Comparison of ENCODE assay signal across 8 cellular contexts in the genomic region with DNA sequence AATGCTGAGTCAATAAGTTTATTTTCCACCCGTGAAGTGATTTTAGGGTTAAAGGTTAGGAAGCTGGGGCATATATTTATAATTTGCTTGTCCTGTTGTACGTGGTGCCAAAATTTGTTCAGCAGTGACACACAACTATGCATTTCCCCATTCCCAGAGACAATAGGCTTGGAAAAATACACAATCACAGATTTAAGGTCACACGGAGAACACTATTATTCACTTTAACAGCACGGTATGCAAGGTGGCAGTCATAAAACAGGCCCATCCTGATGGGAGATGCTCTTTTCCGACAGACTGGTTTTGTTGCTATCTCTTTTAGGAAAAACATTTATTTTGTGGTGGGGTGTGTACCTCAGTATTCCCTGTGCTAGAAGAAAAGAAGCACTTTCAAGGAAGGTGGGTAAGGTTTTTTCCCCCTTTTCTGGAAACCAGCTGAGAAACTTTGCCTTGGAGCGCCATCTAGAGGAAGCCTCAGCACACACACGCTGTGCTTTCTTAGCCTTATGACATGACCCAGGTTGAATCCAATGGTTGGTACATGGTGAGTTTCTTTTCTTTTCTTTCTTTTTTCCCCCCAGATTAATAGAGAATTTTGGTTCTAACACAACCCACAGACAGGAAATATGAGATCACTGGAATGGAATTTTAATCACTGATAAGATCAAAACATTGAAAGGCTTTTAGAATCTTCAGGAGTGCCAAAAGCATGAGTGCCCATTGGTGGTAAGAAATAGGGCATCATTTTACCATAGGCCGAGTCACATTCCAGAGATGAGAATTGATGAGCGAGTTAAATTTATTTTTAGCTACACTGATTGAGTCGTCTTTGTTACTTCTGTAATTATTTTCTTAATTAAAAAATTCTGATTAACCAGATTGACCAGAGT.
DNase-seq lines count a peak whose midpoint lies in the region; ATAC-seq and TF ChIP-seq lines count a peak whose summit lies in the region.

No MANE protein-coding gene starts in this region.

- H3K4me3 ChIP-seq in mucosa of descending colon: no peak overlapping the region

- no peaks in the 10 kb centered on the region for H3K36me3 ChIP-seq in mucosa of descending colon (ENCODE audit: low read depth)

- no peaks in the 10 kb centered on the region for H3K4me1 ChIP-seq in mucosa of descending colon (ENCODE audit: low read depth)

- intact Hi-C loops in mucosa of descending colon (cut with DNase I, micrococcal nuclease): loop anchor here (10.0 kb wide), 2 partner anchors 240 to 380 kb away; no protein-coding TSS in a partner anchor

- DNase-seq in DMS79 treated with DMSO at 0.1 percent for 48 hours (lab: John Stamatoyannopoulos, UW) (peak; percentile 43), NCI-H2171 treated with DMSO at 0.1 percent for 48 hours (lab: John Stamatoyannopoulos, UW) (peak; percentile 68), epidermal melanocyte (ENCODE audit: insufficient read length, low spot score) (peak; percentile 71), mucosa of descending colon (peak; percentile 35 to 67 (median 53)), superior temporal gyrus (ENCODE audit: extremely low spot score) (peak; percentile 91)
- DNase-seq in activated CD4-positive, alpha-beta T cell treated with anti-CD3 and anti-CD28 coated beads, Interleukin-2, amount 50 U/mL, for 4 hours: peak; percentile 9 to 11

- TF ChIP-seq CTCF in mucosa of descending colon (IDR thresholded peaks at IDR 0.05): peak; percentile 76

- H3K9me3 ChIP-seq in mucosa of descending colon: no peaks in the 10 kb centered on the region

- ATAC-seq in HG02623 (IDR thresholded peaks at IDR 0.05; ENCODE audit: unreplicated experiment) (peak; percentile 61), mucosa of descending colon (peak; percentile 80), HG03025 (IDR thresholded peaks at IDR 0.05; ENCODE audit: low FRiP score, unreplicated experiment) (no peak)

Comparison
In these comparisons a context has a peak if more than half of its experiments do, and no peak if none do; other contexts are left out.
1. DNase-seq: peak in every context shown above with its lines; median percentile 91 in superior temporal gyrus; 71 in epidermal melanocyte; 68 in NCI-H2171 treated with DMSO at 0.1 percent for 48 hours; 53 in mucosa of descending colon; 43 in DMS79 treated with DMSO at 0.1 percent for 48 hours; 10 in activated CD4-positive, alpha-beta T cell treated with anti-CD3 and anti-CD28 coated beads, Interleukin-2, amount 50 U/mL, for 4 hours.